1 cellular context compared by ENCODE assay signal in genomic region chr3:52226229-52226817, GRCh38.
TF ChIP-seq lines count a peak whose summit lies in the region.

No MANE protein-coding gene starts in this region.

TF ChIP-seq in HepG2, 621 proteins besides CTCF, POLR2A, EP300 and RAD21:
- TF ChIP-seq ZBTB7A (CRISPR knock-in tag; IDR thresholded peaks at IDR 0.05), result no peak
- no peak for TF ChIP-seq ZNF251 (CRISPR knock-in tag; IDR thresholded peaks at IDR 0.05)
- TF ChIP-seq NFAT5 (CRISPR knock-in tag; IDR thresholded peaks at IDR 0.05), result no peak
- TF ChIP-seq ZNF746 (CRISPR knock-in tag; IDR thresholded peaks at IDR 0.05), result no peak
- no peak for TF ChIP-seq TFDP1 (CRISPR knock-in tag; IDR thresholded peaks at IDR 0.05; ENCODE audit: borderline replicate concordance)
- TF ChIP-seq ZNF687 (CRISPR knock-in tag; IDR thresholded peaks at IDR 0.05), result peak; percentile 8; the same call in 1 of the 2 replicates
- TF ChIP-seq NR2F6 (IDR thresholded peaks at IDR 0.05), result no peak
- no peak for TF ChIP-seq NR2F6 (CRISPR knock-in tag; IDR thresholded peaks at IDR 0.05)
- TF ChIP-seq SALL1 (CRISPR knock-in tag; IDR thresholded peaks at IDR 0.05), result 0 out of 2 replicates have a peak, but pooled peaks have one; percentile 28
- 0 out of 2 replicates have a peak, but pooled peaks have one; percentile 2 for TF ChIP-seq ZFX (CRISPR knock-in tag; IDR thresholded peaks at IDR 0.05; ENCODE audit: low read depth)
- TF ChIP-seq ATF3 (CRISPR knock-in tag; IDR thresholded peaks at IDR 0.05), result no peak
- TF ChIP-seq FOXK2 (IDR thresholded peaks at IDR 0.05), result no peak
TF ChIP-seq in HepG2: peak in this region for 3.
